1 cellular context compared by ENCODE assay signal in genomic region chr10:132452651-132453469, GRCh38.
TF ChIP-seq lines count a peak whose summit lies in the region.

No MANE protein-coding gene starts in this region.

TF ChIP-seq in HEK293, 187 proteins besides CTCF, POLR2A, EP300 and RAD21 (continued from another document):
- TF ChIP-seq ZBTB44 (tag by site-specific recombination; IDR thresholded peaks at IDR 0.05) = peak; percentile 89
- peak; percentile 66 for TF ChIP-seq SP2 (tag by site-specific recombination; IDR thresholded peaks at IDR 0.05)
- TF ChIP-seq PRDM2 (tag by site-specific recombination; IDR thresholded peaks at IDR 0.05; ENCODE audit: borderline replicate concordance) = no peak
- 0 out of 2 replicates have a peak, but pooled peaks have one; percentile 44 for TF ChIP-seq ZBTB8A (tag by site-specific recombination; IDR thresholded peaks at IDR 0.05)
- no peak for TF ChIP-seq SETDB1 (IDR thresholded peaks at IDR 0.05; ENCODE audit: insufficient read length, low read length)
- peak; percentile 18; the same call in 1 of the 2 replicates for TF ChIP-seq ZNF76 (tag by site-specific recombination; IDR thresholded peaks at IDR 0.05; ENCODE audit: borderline replicate concordance, low read depth)
- TF ChIP-seq ZSCAN30 (tag by site-specific recombination; IDR thresholded peaks at IDR 0.05) = peak; percentile 75
- peak; percentile 82 for TF ChIP-seq KLF9 (tag by site-specific recombination; IDR thresholded peaks at IDR 0.05; ENCODE audit: low read depth)
- peak; percentile 87 for TF ChIP-seq PATZ1 (tag by site-specific recombination; IDR thresholded peaks at IDR 0.05)
- TF ChIP-seq ZNF654 (tag by site-specific recombination; IDR thresholded peaks at IDR 0.05; ENCODE audit: low read depth) = peak; percentile 66
- no peak for TF ChIP-seq ZNF580 (tag by site-specific recombination; IDR thresholded peaks at IDR 0.05)
- TF ChIP-seq KLF10 (tag by site-specific recombination; IDR thresholded peaks at IDR 0.05) = peak; percentile 87
- peak; percentile 18; the same call in 1 of the 2 replicates for TF ChIP-seq KLF7 (tag by site-specific recombination; IDR thresholded peaks at IDR 0.05; ENCODE audit: borderline replicate concordance)
- no peak for TF ChIP-seq ZNF391 (tag by site-specific recombination; IDR thresholded peaks at IDR 0.05; ENCODE audit: borderline replicate concordance, low read depth)
- 0 out of 2 replicates have a peak, but pooled peaks have one; percentile 25 for TF ChIP-seq ZBTB10 (tag by site-specific recombination; IDR thresholded peaks at IDR 0.05)
- 0 out of 2 replicates have a peak, but pooled peaks have one; percentile 30 for TF ChIP-seq KLF17 (tag by site-specific recombination; IDR thresholded peaks at IDR 0.05)
- no peak for TF ChIP-seq ZNF404 (tag by site-specific recombination; IDR thresholded peaks at IDR 0.05)
- peak; percentile 61 for TF ChIP-seq PRDM10 (tag by site-specific recombination; IDR thresholded peaks at IDR 0.05)
- TF ChIP-seq ZNF629 (tag by site-specific recombination; IDR thresholded peaks at IDR 0.05) = 0 out of 2 replicates have a peak, but pooled peaks have one; percentile 20
- peak; percentile 41; the same call in 1 of the 2 replicates for TF ChIP-seq ZBTB11 (tag by site-specific recombination; conservative IDR thresholded peaks at IDR 0.05; ENCODE audit: low read depth)
- TF ChIP-seq ZNF341 (tag by site-specific recombination; IDR thresholded peaks at IDR 0.05; ENCODE audit: low read depth) = peak; percentile 66
- TF ChIP-seq EGR2 (tag by site-specific recombination; IDR thresholded peaks at IDR 0.05; ENCODE audit: low read depth) = no peak
- no peak for TF ChIP-seq ZNF792 (tag by site-specific recombination; IDR thresholded peaks at IDR 0.05)
- TF ChIP-seq IKZF3 (tag by site-specific recombination; IDR thresholded peaks at IDR 0.05) = no peak; the same call in 1 of the 2 replicates
- peak; percentile 49; the same call in 1 of the 2 replicates for TF ChIP-seq KLF16 (tag by site-specific recombination; IDR thresholded peaks at IDR 0.05)
- no peak for TF ChIP-seq ZNF157 (tag by site-specific recombination; IDR thresholded peaks at IDR 0.05)
- peak; percentile 76 for TF ChIP-seq KLF8 (tag by site-specific recombination; IDR thresholded peaks at IDR 0.05)
- TF ChIP-seq KLF1 (tag by site-specific recombination; IDR thresholded peaks at IDR 0.05) = peak; percentile 65
- TF ChIP-seq ZNF335 (tag by site-specific recombination; conservative IDR thresholded peaks at IDR 0.05) = peak; percentile 66
- TF ChIP-seq GLIS1 (tag by site-specific recombination; IDR thresholded peaks at IDR 0.05) = peak; percentile 68; the same call in 1 of the 2 replicates
- peak; percentile 38; the same call in 1 of the 2 replicates for TF ChIP-seq ZEB2 (tag by site-specific recombination; IDR thresholded peaks at IDR 0.05)
- TF ChIP-seq ZNF704 (tag by site-specific recombination; IDR thresholded peaks at IDR 0.05) = no peak
